8 cellular contexts compared by ENCODE assay signal in the genomic region with DNA sequence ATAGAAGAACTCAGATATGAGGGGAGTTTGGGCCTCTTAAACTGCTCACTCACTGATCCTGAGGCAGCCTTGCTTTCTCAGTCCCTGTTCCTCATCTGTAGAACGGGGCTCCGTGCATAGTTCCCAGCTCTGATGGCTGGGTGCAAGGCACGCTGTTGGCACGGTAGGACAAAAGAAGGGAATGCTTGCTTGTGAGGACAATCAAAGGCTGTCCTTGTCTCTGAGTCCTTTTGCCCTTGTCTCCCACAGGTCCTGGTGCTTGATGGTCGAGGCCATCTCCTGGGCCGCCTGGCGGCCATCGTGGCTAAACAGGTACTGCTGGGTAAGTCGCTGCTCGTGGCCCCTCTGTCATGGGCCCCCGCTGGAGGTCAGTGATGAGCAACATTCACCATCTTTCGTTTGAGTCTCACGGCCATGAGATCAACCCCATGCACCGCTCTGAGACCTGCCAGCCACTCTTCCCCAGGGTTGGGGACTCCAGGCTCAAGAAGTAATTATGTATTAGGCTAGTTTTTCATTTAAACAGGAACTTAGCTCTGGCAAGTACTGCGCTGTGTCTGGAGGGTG. TPM values are rescaled to one million over a fixed set of nuclear protein-coding genes. Genes with fewer than 3 reads are reported as not detected.
A peak's percentile ranks its signal among the peaks of the same experiment; 100 is the strongest.
DNase-seq lines count a peak whose midpoint lies in the region; ATAC-seq and TF ChIP-seq lines count a peak whose summit lies in the region.

No MANE protein-coding gene starts in this region.

- H3K36me3 ChIP-seq in BLaER1 treated with 17β-estradiol and CSF1 and Interleukin-3, amounts not matched to agents 10 nM and 100 nM: peaks cover 48 to 57% (median 55%) of the 10 kb centered on the region in 11 experiments
- peaks cover 21% of the 10 kb centered on the region for H3K36me3 ChIP-seq in mucosa of stomach (ENCODE audit: control insufficient read depth, insufficient read depth, low read length)

- H3K4me3 Mint-ChIP-seq in IgD-negative memory B cell: peak overlapping the region; percentile 82 to 99 (median 97)

- H3K27ac ChIP-seq in BLaER1 treated with 17β-estradiol and CSF1 and Interleukin-3, amounts not matched to agents 10 nM and 100 nM: peak overlapping the region; percentile 90 to 98 (median 95)

- H3K4me1 Mint-ChIP-seq in IgD-negative memory B cell: peaks cover 21 to 26% (median 24%) of the 10 kb centered on the region in 3 donors

- ATAC-seq in HG03520 (IDR thresholded peaks at IDR 0.05; ENCODE audit: unreplicated experiment) (no peak), HG02798 (IDR thresholded peaks at IDR 0.05; ENCODE audit: poor library complexity, unreplicated experiment) (no peak)

- peaks cover 8% of the 10 kb centered on the region for H3K36me3 Mint-ChIP-seq in IgD-negative memory B cell

- peaks cover 0 to 7% (median 0%) of the 10 kb centered on the region in 11 experiments; a peak in 2 of 22 replicates for H3K9me3 ChIP-seq in BLaER1 treated with 17β-estradiol and CSF1 and Interleukin-3, amounts not matched to agents 10 nM and 100 nM (replicated peaks in 1 of 11)
- H3K9me3 ChIP-seq in mucosa of stomach (ENCODE audit: control insufficient read depth, low read length): no peaks in the 10 kb centered on the region

- H3K4me3 ChIP-seq in BLaER1 treated with 17β-estradiol and CSF1 and Interleukin-3, amounts not matched to agents 10 nM and 100 nM: peak overlapping the region; percentile 89 to 99 (median 96)
- H3K4me3 ChIP-seq in astrocyte of the cerebellum (ENCODE audit: low read depth, low read length): peak overlapping the region; percentile 97
- no peak overlapping the region for H3K4me3 ChIP-seq in mucosa of stomach (ENCODE audit: low read length)

- peak overlapping the region; percentile 79 to 97 (median 93) for H3K4me2 ChIP-seq in BLaER1 treated with 17β-estradiol and CSF1 and Interleukin-3, amounts not matched to agents 10 nM and 100 nM

- peak overlapping the region; percentile 93 to 99 (median 97) for H3K9ac ChIP-seq in BLaER1 treated with 17β-estradiol and CSF1 and Interleukin-3, amounts not matched to agents 10 nM and 100 nM
- peak overlapping the region; percentile 96 for H3K9ac ChIP-seq in mucosa of stomach (ENCODE audit: low read length)

- H4K20me1 ChIP-seq in BLaER1 treated with 17β-estradiol and CSF1 and Interleukin-3, amounts not matched to agents 10 nM and 100 nM: peaks cover 43 to 57% (median 53%) of the 10 kb centered on the region in 11 experiments

- H3K27me3 ChIP-seq in BLaER1 treated with 17β-estradiol and CSF1 and Interleukin-3, amounts not matched to agents 10 nM and 100 nM: no peaks in the 10 kb centered on the region
- no peaks in the 10 kb centered on the region for H3K27me3 ChIP-seq in mucosa of stomach (ENCODE audit: control insufficient read depth, insufficient read depth, low read length)

- TF ChIP-seq CTCF in astrocyte of the cerebellum (IDR thresholded peaks at IDR 0.05; ENCODE audit: low read depth, low read length, missing control alignments): no peak

- peaks cover 27 to 59% (median 32%) of the 10 kb centered on the region in 10 experiments for H3K4me1 ChIP-seq in BLaER1 treated with 17β-estradiol and CSF1 and Interleukin-3, amounts not matched to agents 10 nM and 100 nM
- H3K4me1 ChIP-seq in mucosa of stomach (ENCODE audit: control insufficient read depth, insufficient read depth, low read length): peaks cover 22% of the 10 kb centered on the region

- in situ Hi-C loops in astrocyte of the cerebellum (cut with HindIII; ENCODE audit: low sequenced_read_pairs): no loop called here

- H3K27ac Mint-ChIP-seq in IgD-negative memory B cell: peak overlapping the region; percentile 92 to 98 (median 97)

- no peaks in the 10 kb centered on the region for H3K27me3 Mint-ChIP-seq in IgD-negative memory B cell

- peaks cover 0 to 2% (median 0%) of the 10 kb centered on the region in 3 donors for H3K9me3 Mint-ChIP-seq in IgD-negative memory B cell

- DNase-seq in astrocyte of the cerebellum (ENCODE audit: low read depth): no peak
- no peak for DNase-seq in KG1 (lab: John Stamatoyannopoulos, UW)
- no peak for DNase-seq in T1000 (lab: John Stamatoyannopoulos, UW)

RNA-seq across cellular contexts. Expression of gene RPL13A, which starts 2.3 kb away (rescaled TPM):
- polyA plus RNA-seq in IgD-negative memory B cell: 3,792 TPM

RNA-seq across cellular contexts. Expression of gene RPS11, which starts 6.5 kb away (rescaled TPM):
- 3,702 TPM for polyA plus RNA-seq in IgD-negative memory B cell

RNA-seq across cellular contexts. Expression of gene FLT3LG, which starts 15.7 kb away (rescaled TPM):
- 24.3 TPM for polyA plus RNA-seq in IgD-negative memory B cell

RNA-seq across cellular contexts. Expression of gene FCGRT, which starts 22.8 kb away (rescaled TPM):
- polyA plus RNA-seq in IgD-negative memory B cell: 60.8 TPM

RNA-seq across cellular contexts. Expression of gene ALDH16A1, which starts 36.7 kb away (rescaled TPM):
- polyA plus RNA-seq in IgD-negative memory B cell: 67.5 TPM
